In the genomic region with DNA sequence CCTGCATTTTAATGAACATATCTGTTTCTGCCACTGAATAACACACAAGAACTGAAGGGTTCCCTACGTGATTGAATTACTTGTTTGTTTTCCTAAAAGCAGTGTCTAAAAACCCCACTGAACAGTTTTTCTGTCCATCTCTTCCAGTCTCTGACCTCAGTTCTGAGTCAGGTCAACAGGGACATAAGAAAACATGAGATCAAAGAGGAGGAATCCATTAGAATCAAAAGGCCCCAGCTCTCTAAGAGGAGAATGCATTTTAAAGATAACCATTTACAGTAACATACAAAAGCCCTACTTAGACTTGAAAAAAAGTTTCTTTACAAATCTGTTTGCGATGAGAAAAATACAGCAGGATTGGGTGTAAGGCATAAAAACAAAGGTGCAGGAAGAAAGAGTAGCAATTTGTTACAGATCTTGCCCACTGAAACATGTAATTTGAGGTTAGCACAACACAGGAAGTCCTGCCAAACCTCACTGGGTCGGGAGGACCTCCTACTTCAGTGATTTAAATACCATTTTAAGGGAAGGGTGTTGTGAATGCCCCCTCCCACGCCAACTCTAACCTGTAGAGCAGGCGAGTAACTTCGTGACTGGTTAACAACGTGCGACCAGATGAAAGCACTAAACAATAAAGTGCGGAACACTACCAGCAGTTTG, we compare ENCODE assay signal across 8 cellular contexts. TPM values are rescaled to one million over a fixed set of nuclear protein-coding genes. Genes with fewer than 3 reads are reported as not detected.
DNase-seq lines count a peak whose midpoint lies in the region; ATAC-seq, FAIRE-seq and TF ChIP-seq lines count a peak whose summit lies in the region.

No MANE protein-coding gene starts in this region.

- POLR2A ChIA-PET in endothelial cell of umbilical vein (lab: Charles Lee), result no interaction called here

- H3K4me1 Mint-ChIP-seq in HFFc6 (ENCODE audit: low read depth), result peaks cover 23% of the 10 kb centered on the region

- H3K9me3 ChIP-seq in BE2C, result no peaks in the 10 kb centered on the region
- H3K9me3 ChIP-seq in endothelial cell of umbilical vein (replicated peaks; ENCODE audit: control insufficient read depth, insufficient read depth, low read length), result no peaks in the 10 kb centered on the region

- no peak for DNase-seq in BE2C
- no peak for DNase-seq in HFFc6
- DNase-seq in activated CD4-positive, CD25-positive, alpha-beta regulatory T cell treated with anti-CD3 and anti-CD28 coated beads, Interleukin-2, amount 50 U/mL, for 72 hours, result peak; percentile 49
- no peak for DNase-seq in endothelial cell of umbilical vein (ENCODE audit: low read depth, low spot score)
- peak; percentile 83 for DNase-seq in stimulated activated CD4-positive, alpha-beta T cell treated with anti-CD3 and anti-CD28 coated beads, Interleukin-15, amount 100 ng/mL, for 24 hours
- no peak for DNase-seq in nucleus accumbens (lab: John Stamatoyannopoulos, UW)

- H3K27ac Mint-ChIP-seq in HFFc6, result peak overlapping the region; percentile 72

- BruUV-seq in endothelial cell of umbilical vein (replicated peaks; lab: Mats Ljungman, UMichigan), result TSS peak; percentile 51

- peak overlapping the region; percentile 96 for H3K4me3 Mint-ChIP-seq in HFFc6

- no peak for TF ChIP-seq POLR2A in endothelial cell of umbilical vein (IDR thresholded peaks at IDR 0.05; ENCODE audit: low read depth, low read length)

- H3K4me1 ChIP-seq in BE2C (peaks cover 20% of the 10 kb centered on the region), endothelial cell of umbilical vein (ENCODE audit: control insufficient read depth, extremely low read depth, insufficient read depth, low read length) (peaks cover 9% of the 10 kb centered on the region)

- intact Hi-C loops in endothelial cell of umbilical vein (cut with micrococcal nuclease), result no loop called here

- peaks cover 23% of the 10 kb centered on the region for H3K36me3 ChIP-seq in BE2C
- no peaks in the 10 kb centered on the region for H3K36me3 ChIP-seq in endothelial cell of umbilical vein (ENCODE audit: control insufficient read depth in 2 of 2, extremely low read depth in 1 of 2, insufficient read depth in 2 of 2, low read length in 2 of 2)

- TF ChIP-seq CTCF in BE2C (IDR thresholded peaks at IDR 0.05; ENCODE audit: low read depth, low read length), result no peak
- no peak for TF ChIP-seq CTCF in HFFc6 (IDR thresholded peaks at IDR 0.05)
- TF ChIP-seq CTCF in endothelial cell of umbilical vein (IDR thresholded peaks at IDR 0.05; ENCODE audit: extremely low read depth in 1 of 2, insufficient read depth in 1 of 2, low read depth in 1 of 2, low read length in 2 of 2), result no peak

- CTCF ChIA-PET in endothelial cell of umbilical vein (lab: Charles Lee), result no interaction called here

- H2AFZ ChIP-seq in endothelial cell of umbilical vein (ENCODE audit: low read depth, low read length), result no peak overlapping the region

- H3K4me2 ChIP-seq in endothelial cell of umbilical vein (ENCODE audit: insufficient read depth, low read length), result peak overlapping the region; percentile 94

- peak overlapping the region; percentile 83 for H3K4me3 ChIP-seq in BE2C (ENCODE audit: low read depth, low read length)
- peak overlapping the region in 1 of 3 experiments; percentile 72 for H3K4me3 ChIP-seq in endothelial cell of umbilical vein (replicated peaks in 1 of 3; ENCODE audit: insufficient read depth in 1 of 3, low read depth in 1 of 3, low read length in 3 of 3)

- H3K36me3 Mint-ChIP-seq in HFFc6 (ENCODE audit: low read depth), result no peaks in the 10 kb centered on the region

- H3K27ac ChIP-seq in endothelial cell of umbilical vein (ENCODE audit: insufficient read depth, low read depth, low read length), result no peak overlapping the region

- H3K27me3 ChIP-seq in BE2C (no peaks in the 10 kb centered on the region), endothelial cell of umbilical vein (ENCODE audit: control insufficient read depth in 2 of 2, insufficient read depth in 2 of 2, low read length in 2 of 2) (peaks cover 0 to 6% of the 10 kb centered on the region in 2 experiments)

- H4K20me1 ChIP-seq in endothelial cell of umbilical vein (replicated peaks; ENCODE audit: control insufficient read depth, extremely low read depth, insufficient read depth, low read length), result no peaks in the 10 kb centered on the region

- no peaks in the 10 kb centered on the region for H3K9me1 ChIP-seq in endothelial cell of umbilical vein (replicated peaks; ENCODE audit: control insufficient read depth, extremely low read depth, insufficient read depth, low read length)

- H3K9me3 Mint-ChIP-seq in HFFc6, result no peaks in the 10 kb centered on the region

- ATAC-seq in HG02884 (IDR thresholded peaks at IDR 0.05; ENCODE audit: unreplicated experiment) (no peak), HG03095 (IDR thresholded peaks at IDR 0.05; ENCODE audit: unreplicated experiment) (no peak)

- H3K9ac ChIP-seq in endothelial cell of umbilical vein (replicated peaks; ENCODE audit: extremely low read depth, insufficient read depth, low read length), result no peak overlapping the region

- dilution Hi-C loops in endothelial cell of umbilical vein (cut with MboI; ENCODE audit: extremely low pct_ligation_motif_present, low sequenced_read_pairs), result no loop called here

- FAIRE-seq in endothelial cell of umbilical vein (lab: Jason Lieb, UNC), result no peak

- H3K79me2 ChIP-seq in endothelial cell of umbilical vein (ENCODE audit: control insufficient read depth, insufficient read depth, low read length), result peaks cover 22% of the 10 kb centered on the region

- H3K27me3 Mint-ChIP-seq in HFFc6 (ENCODE audit: insufficient read depth), result peaks cover 11% of the 10 kb centered on the region

TF ChIP-seq in endothelial cell of umbilical vein, 7 proteins besides CTCF, POLR2A, EP300 and RAD21:
- no peak for TF ChIP-seq POLR2AphosphoS5 (IDR thresholded peaks at IDR 0.05; ENCODE audit: insufficient read depth, low read depth, low read length)
- TF ChIP-seq MYC (IDR thresholded peaks at IDR 0.05; ENCODE audit: low read depth, low read length), result no peak
- no peak for TF ChIP-seq JUN (IDR thresholded peaks at IDR 0.05; ENCODE audit: borderline replicate concordance, insufficient read depth, insufficient read length, low read depth)
- TF ChIP-seq EZH2 (IDR thresholded peaks at IDR 0.05; ENCODE audit: borderline replicate concordance, low read depth, low read length, severe bottlenecking), result no peak
- no peak for TF ChIP-seq FOS (IDR thresholded peaks at IDR 0.05; ENCODE audit: borderline replicate concordance, insufficient read depth, low read length)
- no peak for TF ChIP-seq GATA2 (IDR thresholded peaks at IDR 0.05; ENCODE audit: insufficient read depth, insufficient read length, low read depth, low read length)
TF ChIP-seq in endothelial cell of umbilical vein: peak in this region for 0.

RNA-seq across cellular contexts. Expression of a gene that starts 1.4 kb away (rescaled TPM):
- polyA plus RNA-seq in BE2C (2012; ENCODE audit: insufficient read depth, insufficient read length, low read depth), result 65.1 TPM
- 10 to 100 TPM; 20.1 to 24.9 (median 21.9) TPM for total RNA-seq in HFFc6 (2021; fragmentation: NEBNext Ultra II Directional; extraction: Animal tissue kit (Norgen Biotek cat#: 25700))
- total RNA-seq in endothelial cell of umbilical vein, result 20.9 and 23.4 TPM in 2 replicates
- 14.5 and 16.4 TPM in 2 replicates for polyA plus RNA-seq in endothelial cell of umbilical vein
- 13.2 and 14.8 TPM in 2 replicates for polyA plus RNA-seq in endothelial cell of umbilical vein (2011; cell fraction: cytosol; rRNA removed)
- 23.5 and 30.8 TPM in 2 replicates for polyA plus RNA-seq in endothelial cell of umbilical vein (2011; cell fraction: nucleus; rRNA removed)
- polyA plus RNA-seq in endothelial cell of umbilical vein (2012), result 20.1 and 20.3 TPM in 2 replicates
- 15.2 and 21.4 TPM in 2 replicates for polyA minus RNA-seq in endothelial cell of umbilical vein
- 17.3 TPM for polyA minus RNA-seq in endothelial cell of umbilical vein (2011; cell fraction: cytosol; rRNA and poly(A)+ RNA removed)
- 7.2 and 7.8 TPM in 2 replicates for polyA minus RNA-seq in endothelial cell of umbilical vein (2011; cell fraction: nucleus; rRNA and poly(A)+ RNA removed)

RNA-seq across cellular contexts. Expression of a gene that starts 39.3 kb away (rescaled TPM):
- not detected for polyA plus RNA-seq in BE2C (2012; ENCODE audit: insufficient read depth, insufficient read length, low read depth)
- not detected for total RNA-seq in HFFc6 (2021; fragmentation: NEBNext Ultra II Directional; extraction: Animal tissue kit (Norgen Biotek cat#: 25700))
- total RNA-seq in endothelial cell of umbilical vein, result not detected in 2 replicates
- polyA plus RNA-seq in endothelial cell of umbilical vein, result not detected in 2 replicates
- polyA plus RNA-seq in endothelial cell of umbilical vein (2011; cell fraction: cytosol; rRNA removed), result not detected in 2 replicates
- not detected in 2 replicates for polyA plus RNA-seq in endothelial cell of umbilical vein (2011; cell fraction: nucleus; rRNA removed)
- polyA plus RNA-seq in endothelial cell of umbilical vein (2012), result not detected in 2 replicates
- not detected in 2 replicates for polyA minus RNA-seq in endothelial cell of umbilical vein
- not detected for polyA minus RNA-seq in endothelial cell of umbilical vein (2011; cell fraction: cytosol; rRNA and poly(A)+ RNA removed)
- polyA minus RNA-seq in endothelial cell of umbilical vein (2011; cell fraction: nucleus; rRNA and poly(A)+ RNA removed), result not detected in 2 replicates

RNA-seq across cellular contexts. Expression of a gene that starts 59.6 kb away (rescaled TPM):
- not detected for polyA plus RNA-seq in BE2C (2012; ENCODE audit: insufficient read depth, insufficient read length, low read depth)
- total RNA-seq in HFFc6 (2021; fragmentation: NEBNext Ultra II Directional; extraction: Animal tissue kit (Norgen Biotek cat#: 25700)), result not detected
- not detected in 2 replicates for total RNA-seq in endothelial cell of umbilical vein
- not detected in 2 replicates for polyA plus RNA-seq in endothelial cell of umbilical vein
- not detected in 2 replicates for polyA plus RNA-seq in endothelial cell of umbilical vein (2011; cell fraction: cytosol; rRNA removed)
- polyA plus RNA-seq in endothelial cell of umbilical vein (2011; cell fraction: nucleus; rRNA removed), result not detected in 2 replicates
- not detected in 2 replicates for polyA plus RNA-seq in endothelial cell of umbilical vein (2012)
- not detected in 2 replicates for polyA minus RNA-seq in endothelial cell of umbilical vein
- 0.41 TPM for polyA minus RNA-seq in endothelial cell of umbilical vein (2011; cell fraction: cytosol; rRNA and poly(A)+ RNA removed)
- polyA minus RNA-seq in endothelial cell of umbilical vein (2011; cell fraction: nucleus; rRNA and poly(A)+ RNA removed), result not detected in 2 replicates

Comparison
In these comparisons a context has a peak if more than half of its experiments do, and no peak if none do; other contexts are left out.
1. DNase-seq: peak in activated CD4-positive, CD25-positive, alpha-beta regulatory T cell treated with anti-CD3 and anti-CD28 coated beads, Interleukin-2, amount 50 U/mL, for 72 hours (single experiment) and stimulated activated CD4-positive, alpha-beta T cell treated with anti-CD3 and anti-CD28 coated beads, Interleukin-15, amount 100 ng/mL, for 24 hours (single experiment); none in BE2C (single experiment), HFFc6 (single experiment), endothelial cell of umbilical vein (single experiment) and nucleus accumbens (0 of 56).